Comparison of ENCODE assay signal across 12 cellular contexts in genomic region chr22:42967933-42968332, GRCh38. TPM values are rescaled to one million over a fixed set of nuclear protein-coding genes. Genes with fewer than 3 reads are reported as not detected.
DNase-seq lines count a peak whose midpoint lies in the region; ATAC-seq, FAIRE-seq and TF ChIP-seq lines count a peak whose summit lies in the region.
"Had no signal": no experiment of that assay in that cellular context is flagged by ENCODE, and none has a peak within 500 bp of the region (broad histone marks: within the 10 kb centered on the region; RNA-seq: fewer than 3 reads in every experiment).

No MANE protein-coding gene starts in this region.

- no peak for TF ChIP-seq CTCF in GM13976 (IDR thresholded peaks at IDR 0.05; ENCODE audit: borderline replicate concordance, control extremely low read depth, extremely low read depth, insufficient read depth, missing control alignments)

- H3K27ac Mint-ChIP-seq in stimulated activated memory B cell treated with anti-CD40 and anti-IgM and Interleukin-4, amounts not matched to agents 10 μg/mL and 1 μg/mL and 100 μg/mL, for 72 hours, result peak overlapping the region; percentile 4
- no peak overlapping the region for H3K27ac Mint-ChIP-seq in activated naive CD8-positive, alpha-beta T cell treated with anti-CD3 and anti-CD28 coated beads, Interleukin-2, amount 50 U/mL, for 24 hours
- H3K27ac Mint-ChIP-seq: activated CD4-positive, alpha-beta T cell treated with anti-CD3 and anti-CD28 coated beads, Interleukin-2, amount 10 ng/mL, durations not matched to agents 7 days and 5 days had no signal

- no peak overlapping the region for H3K4me3 Mint-ChIP-seq in stimulated activated memory B cell treated with anti-CD40 and anti-IgM and Interleukin-4, amounts not matched to agents 10 μg/mL and 1 μg/mL and 100 μg/mL, for 72 hours
- no peak overlapping the region for H3K4me3 Mint-ChIP-seq in activated naive CD8-positive, alpha-beta T cell treated with anti-CD3 and anti-CD28 coated beads, Interleukin-2, amount 50 U/mL, for 24 hours
- H3K4me3 Mint-ChIP-seq: activated CD4-positive, alpha-beta T cell treated with anti-CD3 and anti-CD28 coated beads, Interleukin-2, amount 10 ng/mL, durations not matched to agents 7 days and 5 days had no signal

- H3K4me1 Mint-ChIP-seq in stimulated activated memory B cell treated with anti-CD40 and anti-IgM and Interleukin-4, amounts not matched to agents 10 μg/mL and 1 μg/mL and 100 μg/mL, for 72 hours, result peaks cover 57% of the 10 kb centered on the region
- peaks cover 61% of the 10 kb centered on the region for H3K4me1 Mint-ChIP-seq in activated naive CD8-positive, alpha-beta T cell treated with anti-CD3 and anti-CD28 coated beads, Interleukin-2, amount 50 U/mL, for 24 hours

- 58% methylated on average over 8 of the region's 8 CpGs for whole genome bisulfite sequencing in right cardiac atrium

- no peak for FAIRE-seq in HTR-8/SVneo (lab: Jason Lieb, UNC)
- FAIRE-seq: endometrium, RCC 7860 had no signal

- H3K4me1 ChIP-seq in SJCRH30, result peaks cover 30% of the 10 kb centered on the region
- peaks cover 13% of the 10 kb centered on the region for H3K4me1 ChIP-seq in right cardiac atrium (ENCODE audit: control insufficient read depth, insufficient read depth, low read length)

- H3K27ac ChIP-seq in SJCRH30, result no peak overlapping the region
- H3K27ac ChIP-seq in right cardiac atrium (ENCODE audit: low read length), result no peak overlapping the region

- DNase-seq in GM13976 (ENCODE audit: low spot score) (peak; percentile 66), SJCRH30 (peak; percentile 37 to 50), right cardiac atrium (peak; percentile 60 to 87 (median 84)), NCI-H1105 (lab: John Stamatoyannopoulos, UW) (no peak), NCI-H1694 treated with DMSO at 0.1 percent for 48 hours (lab: John Stamatoyannopoulos, UW) (no peak), HTR-8/SVneo (ENCODE audit: insufficient read length, low spot score) (no peak)
- no peak for DNase-seq in activated naive CD8-positive, alpha-beta T cell treated with anti-CD3 and anti-CD28 coated beads, Interleukin-2, amount 50 U/mL, for 24 hours
- DNase-seq: activated CD4-positive, alpha-beta T cell treated with anti-CD3 and anti-CD28 coated beads, Interleukin-2, amount 10 ng/mL, durations not matched to agents 7 days and 5 days; stimulated activated naive CD4-positive, alpha-beta T cell had no signal

- no peaks in the 10 kb centered on the region for H3K27me3 Mint-ChIP-seq in stimulated activated memory B cell treated with anti-CD40 and anti-IgM and Interleukin-4, amounts not matched to agents 10 μg/mL and 1 μg/mL and 100 μg/mL, for 72 hours
- no peaks in the 10 kb centered on the region for H3K27me3 Mint-ChIP-seq in activated naive CD8-positive, alpha-beta T cell treated with anti-CD3 and anti-CD28 coated beads, Interleukin-2, amount 50 U/mL, for 24 hours
- H3K27me3 Mint-ChIP-seq: activated CD4-positive, alpha-beta T cell treated with anti-CD3 and anti-CD28 coated beads, Interleukin-2, amount 10 ng/mL, durations not matched to agents 7 days and 5 days had no signal

- H3K4me3 ChIP-seq in SJCRH30, result no peak overlapping the region
- H3K4me3 ChIP-seq in right cardiac atrium (ENCODE audit: low read length), result no peak overlapping the region

- H3K27me3 ChIP-seq in SJCRH30 (no peaks in the 10 kb centered on the region), right cardiac atrium (ENCODE audit: control insufficient read depth, insufficient read depth) (no peaks in the 10 kb centered on the region)

- H3K36me3 Mint-ChIP-seq in stimulated activated memory B cell treated with anti-CD40 and anti-IgM and Interleukin-4, amounts not matched to agents 10 μg/mL and 1 μg/mL and 100 μg/mL, for 72 hours, result peaks cover 20% of the 10 kb centered on the region
- peaks cover 24% of the 10 kb centered on the region for H3K36me3 Mint-ChIP-seq in activated naive CD8-positive, alpha-beta T cell treated with anti-CD3 and anti-CD28 coated beads, Interleukin-2, amount 50 U/mL, for 24 hours (ENCODE audit: low read depth)

- H3K9me3 ChIP-seq in SJCRH30 (replicated peaks), result no peaks in the 10 kb centered on the region
- H3K9me3 ChIP-seq in right cardiac atrium (ENCODE audit: control insufficient read depth, low read length), result no peaks in the 10 kb centered on the region

- no peaks in the 10 kb centered on the region for H3K9me3 Mint-ChIP-seq in stimulated activated memory B cell treated with anti-CD40 and anti-IgM and Interleukin-4, amounts not matched to agents 10 μg/mL and 1 μg/mL and 100 μg/mL, for 72 hours
- no peaks in the 10 kb centered on the region for H3K9me3 Mint-ChIP-seq in activated naive CD8-positive, alpha-beta T cell treated with anti-CD3 and anti-CD28 coated beads, Interleukin-2, amount 50 U/mL, for 24 hours

- intact Hi-C loops in right cardiac atrium (cut with DNase I), result no loop called here

- ATAC-seq in right cardiac atrium, result peak; percentile 72 to 82
- peak; percentile 74 for ATAC-seq in stimulated activated memory B cell treated with anti-CD40 and anti-IgM and Interleukin-4, amounts not matched to agents 10 μg/mL and 1 μg/mL and 100 μg/mL, for 72 hours
- no peak for ATAC-seq in activated naive CD8-positive, alpha-beta T cell treated with anti-CD3 and anti-CD28 coated beads, Interleukin-2, amount 50 U/mL, for 24 hours

- H3K36me3 ChIP-seq in SJCRH30, result peaks cover 25% of the 10 kb centered on the region

- in situ Hi-C loops in GM13976 (cut with MboI; ENCODE audit: low sequenced_read_pairs, unreplicated experiment), result no loop called here

RNA-seq across cellular contexts. Expression of gene PACSIN2, which starts 47.0 kb away (rescaled TPM):
- 78.3 and 78.5 TPM in 2 replicates for total RNA-seq in SJCRH30 (2014; rRNA removed; shearing (Covaris generic))
- 10 to 100 TPM; 66.7 to 85.6 (median 69.8) TPM for total RNA-seq in right cardiac atrium
- polyA plus RNA-seq in right cardiac atrium, result 40.4 TPM

Comparison
In these comparisons a context has a peak if more than half of its experiments do, and no peak if none do; other contexts are left out.
1. DNase-seq: peak in GM13976 (single experiment), SJCRH30 (2 of 2) and right cardiac atrium (3 of 3); none in NCI-H1105 (single experiment), NCI-H1694 treated with DMSO at 0.1 percent for 48 hours (single experiment), activated naive CD8-positive, alpha-beta T cell treated with anti-CD3 and anti-CD28 coated beads, Interleukin-2, amount 50 U/mL, for 24 hours (single experiment) and HTR-8/SVneo (single experiment).